32 cellular contexts compared by ENCODE assay signal in the genomic region with DNA sequence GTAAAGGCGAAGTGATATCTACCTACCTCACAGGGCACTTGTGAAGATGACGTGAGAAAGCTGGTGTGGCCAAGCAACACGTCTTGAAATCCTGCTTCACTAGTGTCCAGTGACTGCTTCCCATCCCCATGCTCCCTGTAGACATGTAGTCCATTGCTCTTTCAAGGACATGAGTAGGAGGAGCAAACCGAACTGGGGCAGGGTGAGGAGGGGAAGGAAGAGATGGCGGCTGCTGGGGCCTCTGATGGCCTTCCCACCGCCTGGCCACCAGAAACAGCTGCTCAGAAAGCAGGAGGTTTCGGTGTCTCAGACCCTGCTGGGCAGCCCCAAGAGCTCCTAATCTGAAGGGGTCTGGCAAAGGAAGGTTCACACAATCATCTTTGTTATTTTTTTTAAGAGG. TPM values are rescaled to one million over a fixed set of nuclear protein-coding genes. Genes with fewer than 3 reads are reported as not detected.
"Had no signal": no experiment of that assay in that cellular context is flagged by ENCODE, and none has a peak within 500 bp of the region (broad histone marks: within the 10 kb centered on the region; RNA-seq: fewer than 3 reads in every experiment).

No MANE protein-coding gene starts in this region.

- H2AFZ ChIP-seq: parathyroid adenoma had no signal

- DNase-seq: hypothalamus; immature natural killer cell; left ventricle myocardium inferior; mesendoderm; naive B cell; natural killer cell; nephron progenitor cell; nucleus accumbens; psoas muscle; right lobe of liver; stimulated activated CD4-positive, alpha-beta T cell treated with anti-CD3 and anti-CD28 coated beads, Interleukin-1b, Interleukin-23, amount 100 ng/mL, for 48 hours; stimulated activated CD4-positive, alpha-beta T cell treated with anti-CD3 and anti-CD28 coated beads, Interleukin-2, amount 100 ng/mL, for 48 hours; stimulated activated CD4-positive, alpha-beta T cell treated with anti-CD3 and anti-CD28 coated beads, Interleukin-4, amount 100 ng/mL, for 4 hours; stimulated activated CD8-positive, alpha-beta memory T cell treated with anti-CD3 and anti-CD28 coated beads, Interleukin-4, amount 100 ng/mL, for 48 hours; stimulated activated naive CD4-positive, alpha-beta T cell treated with Interleukin-2 at 50 U/mL for 16 hours; stimulated activated naive CD8-positive, alpha-beta T cell treated with anti-CD3 and anti-CD28 coated beads, Interleukin-15, amount 100 ng/mL, for 72 hours; substantia nigra; uterus had no signal

- H3K4me2 ChIP-seq: smooth muscle cell had no signal

- H3K27ac ChIP-seq: left ventricle myocardium inferior, parathyroid adenoma, psoas muscle, right atrium auricular region, right lobe of liver, tibial nerve, uterus had no signal

- H3K4me1 ChIP-seq: parathyroid adenoma, uterus had no signal

- H3K4me3 ChIP-seq: left ventricle myocardium inferior, lung, psoas muscle, right atrium auricular region, right lobe of liver, smooth muscle cell, tibial nerve, uterus had no signal

- H3K9me3 ChIP-seq: left ventricle myocardium inferior, psoas muscle, right atrium auricular region, right lobe of liver, tibial nerve, uterus had no signal

- H3K79me2 ChIP-seq: parathyroid adenoma had no signal

- H3K27me3 ChIP-seq: right atrium auricular region, right lobe of liver, uterus had no signal

- H3K36me3 ChIP-seq: left ventricle myocardium inferior, right atrium auricular region, right lobe of liver, tibial nerve, uterus had no signal

RNA-seq across cellular contexts. Expression of gene CPLX4, which starts 14.8 kb away (rescaled TPM):
- total RNA-seq: kidney epithelial cell, left ventricle myocardium inferior, lower leg skin, lung, mesothelial cell of epicardium, natural killer cell, osteocyte, posterior vena cava, psoas muscle, right atrium auricular region, skeletal muscle tissue, smooth muscle cell, tibial nerve, ureter, uterus had no signal

RNA-seq across cellular contexts. Expression of gene RAX, which starts 30.4 kb away (rescaled TPM):
- total RNA-seq: kidney epithelial cell, left ventricle myocardium inferior, lung, mesothelial cell of epicardium, mononuclear cell, natural killer cell, osteocyte, posterior vena cava, psoas muscle, right atrium auricular region, right lobe of liver, skeletal muscle tissue, smooth muscle cell, temporal lobe, tibial nerve, ureter, uterus had no signal
